1 cellular context compared by ENCODE assay signal in the genomic region with DNA sequence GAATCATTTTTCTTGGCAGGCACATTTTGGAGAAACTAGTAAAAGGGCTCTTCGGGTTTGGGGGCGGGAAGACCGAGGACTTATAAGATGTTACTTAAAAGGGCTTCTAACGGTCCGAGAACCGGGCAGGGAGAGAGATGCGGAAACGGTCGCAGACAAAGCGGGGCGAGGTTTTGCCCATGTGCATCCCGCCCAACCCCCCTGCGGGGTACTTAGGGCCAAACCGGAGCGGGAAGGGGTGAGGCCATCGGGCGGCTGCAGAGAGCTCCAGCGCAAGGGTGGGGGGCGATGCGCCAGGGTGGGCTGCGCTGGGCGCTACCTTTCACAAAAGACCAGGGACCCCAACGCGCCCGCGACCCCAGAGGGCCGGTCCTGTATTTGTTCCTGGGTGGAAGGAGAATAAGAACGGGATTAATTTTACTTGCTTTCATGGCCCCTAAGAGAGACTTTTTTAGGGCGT.
TF ChIP-seq lines count a peak whose summit lies in the region.

No MANE protein-coding gene starts in this region.

TF ChIP-seq in HepG2, 621 proteins besides CTCF, POLR2A, EP300 and RAD21 (continued from another document and continues in another):
- TF ChIP-seq KMT2B (CRISPR knock-in tag; IDR thresholded peaks at IDR 0.05) (no peak), ZNF891 (CRISPR knock-in tag; IDR thresholded peaks at IDR 0.05) (no peak; the same call in 1 of the 2 replicates), ZNF672 (CRISPR knock-in tag; IDR thresholded peaks at IDR 0.05) (no peak), ZNF678 (CRISPR knock-in tag; IDR thresholded peaks at IDR 0.05) (no peak), ZNF446 (CRISPR knock-in tag; IDR thresholded peaks at IDR 0.05) (0 out of 2 replicates have a peak, but pooled peaks have one; percentile 15), FOXP1 (IDR thresholded peaks at IDR 0.05) (no peak), FOXP1 (CRISPR knock-in tag; IDR thresholded peaks at IDR 0.05) (no peak), ARNT (IDR thresholded peaks at IDR 0.05) (no peak), HNF4G (IDR thresholded peaks at IDR 0.05; ENCODE audit: borderline replicate concordance, low read depth, low read length) (no peak), HNF4G (CRISPR knock-in tag; IDR thresholded peaks at IDR 0.05; ENCODE audit: borderline replicate concordance, low read depth) (no peak), SALL1 (CRISPR knock-in tag; IDR thresholded peaks at IDR 0.05) (no peak), RNF2 (conservative IDR thresholded peaks at IDR 0.05; ENCODE audit: low read depth) (no peak), FIP1L1 (IDR thresholded peaks at IDR 0.05; ENCODE audit: borderline replicate concordance, insufficient read depth, low read depth, low read length) (0 out of 2 replicates have a peak, but pooled peaks have one; percentile 9), CCAR2 (optimal IDR thresholded peaks at IDR 0.05; ENCODE audit: low read depth, low read length) (no peak), ZFY (CRISPR knock-in tag; IDR thresholded peaks at IDR 0.05) (no peak), SMAD1 (CRISPR knock-in tag; IDR thresholded peaks at IDR 0.05; ENCODE audit: borderline replicate concordance, low read depth) (no peak), TAF15 (IDR thresholded peaks at IDR 0.05; ENCODE audit: low read depth, low read length, poor library complexity, severe bottlenecking) (peak; percentile 76), JARID2 (CRISPR knock-in tag; IDR thresholded peaks at IDR 0.05; ENCODE audit: insufficient replicate concordance) (no peak), RBM39 (IDR thresholded peaks at IDR 0.05; ENCODE audit: low read depth, low read length, poor library complexity, severe bottlenecking) (peak; percentile 25), ZFP62 (CRISPR knock-in tag; IDR thresholded peaks at IDR 0.05) (no peak), ZNF501 (CRISPR knock-in tag; IDR thresholded peaks at IDR 0.05) (no peak; the same call in 1 of the 2 replicates), ZIK1 (CRISPR knock-in tag; IDR thresholded peaks at IDR 0.05; ENCODE audit: borderline replicate concordance, low read depth) (no peak), TBL1XR1 (IDR thresholded peaks at IDR 0.05; ENCODE audit: borderline replicate concordance, low read length, partially characterized antibody) (no peak), ZNF773 (CRISPR knock-in tag; IDR thresholded peaks at IDR 0.05; ENCODE audit: borderline replicate concordance) (no peak), KLF13 (CRISPR knock-in tag; IDR thresholded peaks at IDR 0.05) (no peak), ZNF232 (CRISPR knock-in tag; IDR thresholded peaks at IDR 0.05; ENCODE audit: borderline replicate concordance) (no peak), ONECUT2 (CRISPR knock-in tag; IDR thresholded peaks at IDR 0.05) (no peak), NFIB (CRISPR knock-in tag; IDR thresholded peaks at IDR 0.05; ENCODE audit: borderline replicate concordance) (no peak), ZFYVE20 (CRISPR knock-in tag; IDR thresholded peaks at IDR 0.05; ENCODE audit: borderline replicate concordance, low read depth) (no peak), EHMT2 (IDR thresholded peaks at IDR 0.05; ENCODE audit: borderline replicate concordance, low read depth, low read length) (no peak), TP53 (CRISPR knock-in tag; conservative IDR thresholded peaks at IDR 0.05) (0 out of 2 replicates have a peak, but pooled peaks have one; percentile 37), KDM2A (CRISPR knock-in tag; IDR thresholded peaks at IDR 0.05; ENCODE audit: borderline replicate concordance, low read depth) (no peak), ZNF333 (CRISPR knock-in tag; IDR thresholded peaks at IDR 0.05; ENCODE audit: borderline replicate concordance) (no peak), SUZ12 (IDR thresholded peaks at IDR 0.05; ENCODE audit: low read depth, low read length) (no peak), ZFAT (CRISPR knock-in tag; conservative IDR thresholded peaks at IDR 0.05) (no peak), NR1H2 (CRISPR knock-in tag; IDR thresholded peaks at IDR 0.05; ENCODE audit: borderline replicate concordance, low read depth) (no peak), PCBP2 (optimal IDR thresholded peaks at IDR 0.05; ENCODE audit: low read depth, low read length, poor library complexity, severe bottlenecking) (no peak), RBAK (CRISPR knock-in tag; IDR thresholded peaks at IDR 0.05) (no peak), CREM (IDR thresholded peaks at IDR 0.05) (no peak), CREM (CRISPR knock-in tag; IDR thresholded peaks at IDR 0.05) (no peak), ZNF234 (CRISPR knock-in tag; conservative IDR thresholded peaks at IDR 0.05) (no peak; the same call in 1 of the 2 replicates), ZSCAN12 (CRISPR knock-in tag; IDR thresholded peaks at IDR 0.05) (no peak), ZFP36L2 (CRISPR knock-in tag; IDR thresholded peaks at IDR 0.05) (no peak)
- TF ChIP-seq, protein P1, sequence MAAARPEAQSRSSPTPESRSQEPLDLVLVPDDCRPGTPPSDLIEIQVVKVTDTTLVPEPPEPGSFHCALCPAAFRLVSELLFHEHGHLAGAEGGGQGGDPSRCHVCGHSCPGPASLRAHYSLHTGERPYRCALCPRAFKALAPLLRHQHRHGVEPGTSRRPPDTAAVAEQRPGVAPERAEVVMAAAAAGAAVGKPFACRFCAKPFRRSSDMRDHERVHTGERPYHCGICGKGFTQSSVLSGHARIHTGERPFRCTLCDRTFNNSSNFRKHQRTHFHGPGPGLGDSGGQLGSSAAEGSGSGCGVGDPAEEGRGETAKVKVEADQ (CRISPR knock-in tag; IDR thresholded peaks at IDR 0.05; ENCODE audit: borderline replicate concordance), result no peak
- TF ChIP-seq, protein P2, sequence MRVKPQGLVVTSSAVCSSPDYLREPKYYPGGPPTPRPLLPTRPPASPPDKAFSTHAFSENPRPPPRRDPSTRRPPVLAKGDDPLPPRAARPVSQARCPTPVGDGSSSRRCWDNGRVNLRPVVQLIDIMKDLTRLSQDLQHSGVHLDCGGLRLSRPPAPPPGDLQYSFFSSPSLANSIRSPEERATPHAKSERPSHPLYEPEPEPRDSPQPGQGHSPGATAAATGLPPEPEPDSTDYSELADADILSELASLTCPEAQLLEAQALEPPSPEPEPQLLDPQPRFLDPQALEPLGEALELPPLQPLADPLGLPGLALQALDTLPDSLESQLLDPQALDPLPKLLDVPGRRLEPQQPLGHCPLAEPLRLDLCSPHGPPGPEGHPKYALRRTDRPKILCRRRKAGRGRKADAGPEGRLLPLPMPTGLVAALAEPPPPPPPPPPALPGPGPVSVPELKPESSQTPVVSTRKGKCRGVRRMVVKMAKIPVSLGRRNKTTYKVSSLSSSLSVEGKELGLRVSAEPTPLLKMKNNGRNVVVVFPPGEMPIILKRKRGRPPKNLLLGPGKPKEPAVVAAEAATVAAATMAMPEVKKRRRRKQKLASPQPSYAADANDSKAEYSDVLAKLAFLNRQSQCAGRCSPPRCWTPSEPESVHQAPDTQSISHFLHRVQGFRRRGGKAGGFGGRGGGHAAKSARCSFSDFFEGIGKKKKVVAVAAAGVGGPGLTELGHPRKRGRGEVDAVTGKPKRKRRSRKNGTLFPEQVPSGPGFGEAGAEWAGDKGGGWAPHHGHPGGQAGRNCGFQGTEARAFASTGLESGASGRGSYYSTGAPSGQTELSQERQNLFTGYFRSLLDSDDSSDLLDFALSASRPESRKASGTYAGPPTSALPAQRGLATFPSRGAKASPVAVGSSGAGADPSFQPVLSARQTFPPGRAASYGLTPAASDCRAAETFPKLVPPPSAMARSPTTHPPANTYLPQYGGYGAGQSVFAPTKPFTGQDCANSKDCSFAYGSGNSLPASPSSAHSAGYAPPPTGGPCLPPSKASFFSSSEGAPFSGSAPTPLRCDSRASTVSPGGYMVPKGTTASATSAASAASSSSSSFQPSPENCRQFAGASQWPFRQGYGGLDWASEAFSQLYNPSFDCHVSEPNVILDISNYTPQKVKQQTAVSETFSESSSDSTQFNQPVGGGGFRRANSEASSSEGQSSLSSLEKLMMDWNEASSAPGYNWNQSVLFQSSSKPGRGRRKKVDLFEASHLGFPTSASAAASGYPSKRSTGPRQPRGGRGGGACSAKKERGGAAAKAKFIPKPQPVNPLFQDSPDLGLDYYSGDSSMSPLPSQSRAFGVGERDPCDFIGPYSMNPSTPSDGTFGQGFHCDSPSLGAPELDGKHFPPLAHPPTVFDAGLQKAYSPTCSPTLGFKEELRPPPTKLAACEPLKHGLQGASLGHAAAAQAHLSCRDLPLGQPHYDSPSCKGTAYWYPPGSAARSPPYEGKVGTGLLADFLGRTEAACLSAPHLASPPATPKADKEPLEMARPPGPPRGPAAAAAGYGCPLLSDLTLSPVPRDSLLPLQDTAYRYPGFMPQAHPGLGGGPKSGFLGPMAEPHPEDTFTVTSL (CRISPR knock-in tag; IDR thresholded peaks at IDR 0.05; ENCODE audit: borderline replicate concordance), result no peak
- TF ChIP-seq, protein P3, sequence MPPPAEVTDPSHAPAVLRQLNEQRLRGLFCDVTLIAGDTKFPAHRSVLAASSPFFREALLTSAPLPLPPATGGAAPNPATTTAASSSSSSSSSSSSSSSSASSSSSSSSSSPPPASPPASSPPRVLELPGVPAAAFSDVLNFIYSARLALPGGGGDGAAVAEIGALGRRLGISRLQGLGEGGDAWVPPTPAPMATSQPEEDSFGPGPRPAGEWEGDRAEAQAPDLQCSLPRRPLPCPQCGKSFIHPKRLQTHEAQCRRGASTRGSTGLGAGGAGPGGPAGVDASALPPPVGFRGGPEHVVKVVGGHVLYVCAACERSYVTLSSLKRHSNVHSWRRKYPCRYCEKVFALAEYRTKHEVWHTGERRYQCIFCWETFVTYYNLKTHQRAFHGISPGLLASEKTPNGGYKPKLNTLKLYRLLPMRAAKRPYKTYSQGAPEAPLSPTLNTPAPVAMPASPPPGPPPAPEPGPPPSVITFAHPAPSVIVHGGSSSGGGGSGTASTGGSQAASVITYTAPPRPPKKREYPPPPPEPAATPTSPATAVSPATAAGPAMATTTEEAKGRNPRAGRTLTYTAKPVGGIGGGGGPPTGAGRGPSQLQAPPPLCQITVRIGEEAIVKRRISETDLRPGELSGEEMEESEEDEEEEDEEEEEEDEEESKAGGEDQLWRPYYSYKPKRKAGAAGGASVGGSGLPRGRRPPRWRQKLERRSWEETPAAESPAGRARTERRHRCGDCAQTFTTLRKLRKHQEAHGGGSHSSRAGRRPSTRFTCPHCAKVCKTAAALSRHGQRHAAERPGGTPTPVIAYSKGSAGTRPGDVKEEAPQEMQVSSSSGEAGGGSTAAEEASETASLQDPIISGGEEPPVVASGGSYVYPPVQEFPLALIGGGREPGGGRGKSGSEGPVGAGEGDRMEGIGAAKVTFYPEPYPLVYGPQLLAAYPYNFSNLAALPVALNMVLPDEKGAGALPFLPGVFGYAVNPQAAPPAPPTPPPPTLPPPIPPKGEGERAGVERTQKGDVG (CRISPR knock-in tag; IDR thresholded peaks at IDR 0.05; ENCODE audit: borderline replicate concordance), result no peak
- TF ChIP-seq, protein P4, sequence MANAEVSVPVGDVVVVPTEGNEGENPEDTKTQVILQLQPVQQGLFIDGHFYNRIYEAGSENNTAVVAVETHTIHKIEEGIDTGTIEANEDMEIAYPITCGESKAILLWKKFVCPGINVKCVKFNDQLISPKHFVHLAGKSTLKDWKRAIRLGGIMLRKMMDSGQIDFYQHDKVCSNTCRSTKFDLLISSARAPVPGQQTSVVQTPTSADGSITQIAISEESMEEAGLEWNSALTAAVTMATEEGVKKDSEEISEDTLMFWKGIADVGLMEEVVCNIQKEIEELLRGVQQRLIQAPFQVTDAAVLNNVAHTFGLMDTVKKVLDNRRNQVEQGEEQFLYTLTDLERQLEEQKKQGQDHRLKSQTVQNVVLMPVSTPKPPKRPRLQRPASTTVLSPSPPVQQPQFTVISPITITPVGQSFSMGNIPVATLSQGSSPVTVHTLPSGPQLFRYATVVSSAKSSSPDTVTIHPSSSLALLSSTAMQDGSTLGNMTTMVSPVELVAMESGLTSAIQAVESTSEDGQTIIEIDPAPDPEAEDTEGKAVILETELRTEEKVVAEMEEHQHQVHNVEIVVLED (CRISPR knock-in tag; IDR thresholded peaks at IDR 0.05; ENCODE audit: borderline replicate concordance), result no peak
- TF ChIP-seq, protein P5, sequence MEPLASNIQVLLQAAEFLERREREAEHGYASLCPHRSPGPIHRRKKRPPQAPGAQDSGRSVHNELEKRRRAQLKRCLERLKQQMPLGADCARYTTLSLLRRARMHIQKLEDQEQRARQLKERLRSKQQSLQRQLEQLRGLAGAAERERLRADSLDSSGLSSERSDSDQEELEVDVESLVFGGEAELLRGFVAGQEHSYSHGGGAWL (CRISPR knock-in tag; IDR thresholded peaks at IDR 0.05), result no peak
- TF ChIP-seq, protein P6, sequence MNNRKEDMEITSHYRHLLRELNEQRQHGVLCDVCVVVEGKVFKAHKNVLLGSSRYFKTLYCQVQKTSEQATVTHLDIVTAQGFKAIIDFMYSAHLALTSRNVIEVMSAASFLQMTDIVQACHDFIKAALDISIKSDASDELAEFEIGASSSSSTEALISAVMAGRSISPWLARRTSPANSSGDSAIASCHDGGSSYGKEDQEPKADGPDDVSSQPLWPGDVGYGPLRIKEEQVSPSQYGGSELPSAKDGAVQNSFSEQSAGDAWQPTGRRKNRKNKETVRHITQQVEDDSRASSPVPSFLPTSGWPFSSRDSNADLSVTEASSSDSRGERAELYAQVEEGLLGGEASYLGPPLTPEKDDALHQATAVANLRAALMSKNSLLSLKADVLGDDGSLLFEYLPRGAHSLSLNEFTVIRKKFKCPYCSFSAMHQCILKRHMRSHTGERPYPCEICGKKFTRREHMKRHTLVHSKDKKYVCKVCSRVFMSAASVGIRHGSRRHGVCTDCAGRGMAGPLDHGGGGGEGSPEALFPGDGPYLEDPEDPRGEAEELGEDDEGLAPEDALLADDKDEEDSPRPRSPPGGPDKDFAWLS (CRISPR knock-in tag; IDR thresholded peaks at IDR 0.05; ENCODE audit: borderline replicate concordance), result no peak
